ENCODE assay signal across 7 cellular contexts in the genomic region with DNA sequence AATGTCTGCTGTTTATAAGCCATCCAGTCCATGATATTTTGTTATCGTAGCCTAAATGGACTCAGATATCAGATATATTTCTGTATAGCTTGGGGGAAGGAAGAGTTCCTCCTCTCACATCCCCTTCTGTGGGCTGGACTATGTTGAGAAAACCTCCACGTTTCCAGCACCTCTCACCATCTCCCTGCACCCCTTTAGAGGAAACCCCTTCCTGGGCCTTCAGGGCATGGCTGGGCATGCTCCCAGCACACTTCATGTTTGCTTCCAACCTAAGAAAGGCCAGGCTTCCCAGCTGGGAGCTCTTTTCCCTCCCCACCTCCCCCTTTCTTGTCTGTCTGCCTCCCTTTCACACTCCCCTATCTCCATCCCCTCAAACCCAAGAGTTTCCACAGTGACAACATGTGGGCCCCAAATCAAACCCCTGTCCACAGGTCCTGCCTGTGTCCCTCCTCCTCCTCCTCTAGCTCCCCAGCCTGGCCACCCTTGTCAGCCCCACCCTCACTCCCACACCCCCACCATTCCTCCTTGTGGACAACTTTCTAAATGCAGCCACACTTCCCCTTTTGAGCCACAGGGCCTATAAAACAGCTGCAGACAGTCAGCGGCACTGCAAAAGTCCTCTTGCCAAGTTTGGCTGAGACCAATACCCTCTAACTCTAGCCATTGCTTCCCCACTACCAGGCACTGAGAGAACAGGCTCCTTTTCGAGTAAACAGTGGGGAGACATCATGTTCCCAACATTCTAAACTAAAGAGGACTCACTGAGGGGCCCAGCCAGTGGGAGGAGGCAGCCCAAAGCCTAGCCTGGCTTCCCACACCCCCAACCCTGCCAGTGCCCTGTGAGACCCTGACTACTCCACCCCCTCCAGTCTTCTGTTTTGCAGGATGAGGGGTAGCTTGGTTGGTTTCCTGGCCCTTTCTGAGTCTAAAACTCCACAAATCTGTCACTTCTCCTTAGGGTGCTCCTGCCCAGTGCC.
DNase-seq lines count a peak whose midpoint lies in the region; ATAC-seq lines count a peak whose summit lies in the region.

No MANE protein-coding gene starts in this region.

- peak; percentile 64 for ATAC-seq in GM19395 (IDR thresholded peaks at IDR 0.05; ENCODE audit: unreplicated experiment)
- no peak for ATAC-seq in GM18519 (IDR thresholded peaks at IDR 0.05; ENCODE audit: low FRiP score, unreplicated experiment)

- DNase-seq in NAMALWA (ENCODE audit: low spot score): peak; percentile 66
- DNase-seq in dermis blood vessel endothelial cell: peak; percentile 46
- peak; percentile 92 for DNase-seq in myocyte (ENCODE audit: low read depth)
- no peak for DNase-seq in islet precursor cell
- no peak for DNase-seq in activated T-cell treated with anti-CD3 and anti-CD28 coated beads, Interleukin-2, amount 50 U/mL, for 1 hour

Comparison
In these comparisons a context has a peak if more than half of its experiments do, and no peak if none do; other contexts are left out.
1. DNase-seq: peak in NAMALWA (single experiment), dermis blood vessel endothelial cell (single experiment) and myocyte (single experiment); none in islet precursor cell (single experiment) and activated T-cell treated with anti-CD3 and anti-CD28 coated beads, Interleukin-2, amount 50 U/mL, for 1 hour (single experiment).